15 cellular contexts compared by ENCODE assay signal in genomic region chr22:33639588-33640254, GRCh38.
"Had no signal": no experiment of that assay in that cellular context is flagged by ENCODE, and none has a peak within 500 bp of the region (broad histone marks: within the 10 kb centered on the region; RNA-seq: fewer than 3 reads in every experiment).

No MANE protein-coding gene starts in this region.

- ATAC-seq: left lung; stimulated activated naive B cell treated with anti-CD40 and anti-IgM and Interleukin-4, amounts not matched to agents 10 μg/mL and 1 μg/mL and 100 μg/mL, for 72 hours; stimulated activated naive CD8-positive, alpha-beta T cell treated with anti-CD3 and anti-CD28 coated beads, Interleukin-15, amount 100 ng/mL, for 72 hours had no signal

- H3K27ac Mint-ChIP-seq: nephron; stimulated activated naive B cell treated with anti-CD40 and anti-IgM and Interleukin-4, amounts not matched to agents 10 μg/mL and 1 μg/mL and 100 μg/mL, for 72 hours; stimulated activated naive CD8-positive, alpha-beta T cell treated with anti-CD3 and anti-CD28 coated beads, Interleukin-15, amount 100 ng/mL, for 72 hours had no signal

- DNase-seq: cortex of kidney; effector CD8-positive, alpha-beta T cell; foreskin melanocyte; islet precursor cell; left lung; mesenchymal stem cell; naive B cell; retina; sigmoid colon; stimulated activated CD4-positive, alpha-beta T cell treated with anti-CD3 and anti-CD28 coated beads, Interleukin-2, amount 100 ng/mL, for 24 hours; stimulated activated CD4-positive, alpha-beta T cell treated with anti-CD3 and anti-CD28 coated beads, Interleukin-4, amount 100 ng/mL, for 4 hours; stimulated activated naive B cell treated with anti-CD40 and anti-IgM and Interleukin-4, amounts not matched to agents 10 μg/mL and 1 μg/mL and 100 μg/mL, for 72 hours; stimulated activated naive CD8-positive, alpha-beta T cell treated with anti-CD3 and anti-CD28 coated beads, Interleukin-15, amount 100 ng/mL, for 72 hours; transverse colon had no signal

- H3K4me3 Mint-ChIP-seq: nephron; stimulated activated naive B cell treated with anti-CD40 and anti-IgM and Interleukin-4, amounts not matched to agents 10 μg/mL and 1 μg/mL and 100 μg/mL, for 72 hours; stimulated activated naive CD8-positive, alpha-beta T cell treated with anti-CD3 and anti-CD28 coated beads, Interleukin-15, amount 100 ng/mL, for 72 hours had no signal

- H3K4me1 Mint-ChIP-seq: nephron; stimulated activated naive CD8-positive, alpha-beta T cell treated with anti-CD3 and anti-CD28 coated beads, Interleukin-15, amount 100 ng/mL, for 72 hours had no signal

- H3K27me3 Mint-ChIP-seq: naive B cell; stimulated activated naive B cell treated with anti-CD40 and anti-IgM and Interleukin-4, amounts not matched to agents 10 μg/mL and 1 μg/mL and 100 μg/mL, for 72 hours; stimulated activated naive CD8-positive, alpha-beta T cell treated with anti-CD3 and anti-CD28 coated beads, Interleukin-15, amount 100 ng/mL, for 72 hours had no signal
